9 cellular contexts compared by ENCODE assay signal in genomic region chr19:7138402-7138801, GRCh38.
"Had no signal": no experiment of that assay in that cellular context is flagged by ENCODE, and none has a peak within 500 bp of the region (broad histone marks: within the 10 kb centered on the region; RNA-seq: fewer than 3 reads in every experiment).

No MANE protein-coding gene starts in this region.

- FAIRE-seq: H1, H54, HTR-8/SVneo had no signal

- H3K27ac Mint-ChIP-seq: H9, HFFc6 had no signal

- H3K4me1 Mint-ChIP-seq: H9, IgD-negative memory B cell had no signal

- DNase-seq: H9, HCEC 1CT, HFFc6, Kasumi-1, KG1 had no signal

- H3K4me3 Mint-ChIP-seq: H9, HFFc6, IgD-negative memory B cell had no signal
